Comparison of ENCODE assay signal across 1 cellular context in the genomic region with DNA sequence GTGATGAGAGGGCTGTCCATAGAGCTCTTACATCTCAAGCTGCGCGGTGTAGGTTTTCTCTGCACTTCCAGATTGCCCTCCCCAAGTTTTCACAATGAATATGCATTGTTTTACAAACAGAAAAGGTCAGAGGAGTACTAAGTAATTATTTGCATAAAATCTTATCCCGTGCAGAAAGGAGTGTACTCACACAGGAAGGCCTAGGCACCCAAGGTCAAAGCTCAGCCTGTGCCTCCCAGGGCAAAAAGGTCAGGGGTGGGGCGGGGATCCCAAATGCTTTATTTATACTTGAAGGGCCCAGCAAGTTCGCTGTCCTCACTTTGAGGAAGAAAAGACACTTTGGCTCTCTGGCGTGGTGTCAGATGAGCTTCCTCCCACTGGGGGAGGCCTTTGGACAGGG.
TF ChIP-seq lines count a peak whose summit lies in the region.

No MANE protein-coding gene starts in this region.

TF ChIP-seq in HepG2, 621 proteins besides CTCF, POLR2A, EP300 and RAD21 (continued from another document and continues in another):
- TF ChIP-seq ARID5B (CRISPR knock-in tag; IDR thresholded peaks at IDR 0.05): peak; percentile 92
- TF ChIP-seq ZNF672 (CRISPR knock-in tag; IDR thresholded peaks at IDR 0.05): no peak
- TF ChIP-seq ZFY (CRISPR knock-in tag; IDR thresholded peaks at IDR 0.05): 0 out of 2 replicates have a peak, but pooled peaks have one; percentile 40
- TF ChIP-seq BCL6 (CRISPR knock-in tag; IDR thresholded peaks at IDR 0.05): peak; percentile 84
- TF ChIP-seq CENPX (CRISPR knock-in tag; IDR thresholded peaks at IDR 0.05): no peak
- no peak for TF ChIP-seq ZNF550 (CRISPR knock-in tag; IDR thresholded peaks at IDR 0.05; ENCODE audit: borderline replicate concordance)
- TF ChIP-seq NKX3-1 (CRISPR knock-in tag; IDR thresholded peaks at IDR 0.05): no peak
- no peak for TF ChIP-seq SRSF1 (optimal IDR thresholded peaks at IDR 0.05; ENCODE audit: low read depth, low read length)
- peak; percentile 95 for TF ChIP-seq ZNF746 (CRISPR knock-in tag; IDR thresholded peaks at IDR 0.05)
- TF ChIP-seq PLRG1 (conservative IDR thresholded peaks at IDR 0.05): no peak
- TF ChIP-seq, protein P1, sequence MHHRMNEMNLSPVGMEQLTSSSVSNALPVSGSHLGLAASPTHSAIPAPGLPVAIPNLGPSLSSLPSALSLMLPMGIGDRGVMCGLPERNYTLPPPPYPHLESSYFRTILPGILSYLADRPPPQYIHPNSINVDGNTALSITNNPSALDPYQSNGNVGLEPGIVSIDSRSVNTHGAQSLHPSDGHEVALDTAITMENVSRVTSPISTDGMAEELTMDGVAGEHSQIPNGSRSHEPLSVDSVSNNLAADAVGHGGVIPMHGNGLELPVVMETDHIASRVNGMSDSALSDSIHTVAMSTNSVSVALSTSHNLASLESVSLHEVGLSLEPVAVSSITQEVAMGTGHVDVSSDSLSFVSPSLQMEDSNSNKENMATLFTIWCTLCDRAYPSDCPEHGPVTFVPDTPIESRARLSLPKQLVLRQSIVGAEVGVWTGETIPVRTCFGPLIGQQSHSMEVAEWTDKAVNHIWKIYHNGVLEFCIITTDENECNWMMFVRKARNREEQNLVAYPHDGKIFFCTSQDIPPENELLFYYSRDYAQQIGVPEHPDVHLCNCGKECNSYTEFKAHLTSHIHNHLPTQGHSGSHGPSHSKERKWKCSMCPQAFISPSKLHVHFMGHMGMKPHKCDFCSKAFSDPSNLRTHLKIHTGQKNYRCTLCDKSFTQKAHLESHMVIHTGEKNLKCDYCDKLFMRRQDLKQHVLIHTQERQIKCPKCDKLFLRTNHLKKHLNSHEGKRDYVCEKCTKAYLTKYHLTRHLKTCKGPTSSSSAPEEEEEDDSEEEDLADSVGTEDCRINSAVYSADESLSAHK (CRISPR knock-in tag; IDR thresholded peaks at IDR 0.05; ENCODE audit: borderline replicate concordance): no peak
- TF ChIP-seq ZFP41 (CRISPR knock-in tag; IDR thresholded peaks at IDR 0.05; ENCODE audit: borderline replicate concordance): no peak
- no peak for TF ChIP-seq DBP (CRISPR knock-in tag; IDR thresholded peaks at IDR 0.05; ENCODE audit: not compliant biosample characterization)
- TF ChIP-seq ISL2 (CRISPR knock-in tag; IDR thresholded peaks at IDR 0.05): peak; percentile 82
- no peak for TF ChIP-seq KDM4B (CRISPR knock-in tag; IDR thresholded peaks at IDR 0.05)
- TF ChIP-seq ZNF878 (CRISPR knock-in tag; IDR thresholded peaks at IDR 0.05): no peak
- no peak for TF ChIP-seq ZBTB37 (CRISPR knock-in tag; IDR thresholded peaks at IDR 0.05)
- 0 out of 2 replicates have a peak, but pooled peaks have one; percentile 52 for TF ChIP-seq NFIC (IDR thresholded peaks at IDR 0.05; ENCODE audit: low read length)
- peak; percentile 58; the same call in 1 of the 2 replicates for TF ChIP-seq KLF12 (CRISPR knock-in tag; IDR thresholded peaks at IDR 0.05; ENCODE audit: borderline replicate concordance)
- no peak for TF ChIP-seq ELF4 (CRISPR knock-in tag; IDR thresholded peaks at IDR 0.05; ENCODE audit: borderline replicate concordance)
- TF ChIP-seq ZNF33B (CRISPR knock-in tag; IDR thresholded peaks at IDR 0.05): no peak
- TF ChIP-seq ZFP1 (CRISPR knock-in tag; IDR thresholded peaks at IDR 0.05): no peak
- no peak for TF ChIP-seq SYNCRIP (IDR thresholded peaks at IDR 0.05; ENCODE audit: insufficient read depth, low read depth, low read length)
- no peak for TF ChIP-seq ZFX (CRISPR knock-in tag; IDR thresholded peaks at IDR 0.05; ENCODE audit: low read depth)
- TF ChIP-seq, protein P2, sequence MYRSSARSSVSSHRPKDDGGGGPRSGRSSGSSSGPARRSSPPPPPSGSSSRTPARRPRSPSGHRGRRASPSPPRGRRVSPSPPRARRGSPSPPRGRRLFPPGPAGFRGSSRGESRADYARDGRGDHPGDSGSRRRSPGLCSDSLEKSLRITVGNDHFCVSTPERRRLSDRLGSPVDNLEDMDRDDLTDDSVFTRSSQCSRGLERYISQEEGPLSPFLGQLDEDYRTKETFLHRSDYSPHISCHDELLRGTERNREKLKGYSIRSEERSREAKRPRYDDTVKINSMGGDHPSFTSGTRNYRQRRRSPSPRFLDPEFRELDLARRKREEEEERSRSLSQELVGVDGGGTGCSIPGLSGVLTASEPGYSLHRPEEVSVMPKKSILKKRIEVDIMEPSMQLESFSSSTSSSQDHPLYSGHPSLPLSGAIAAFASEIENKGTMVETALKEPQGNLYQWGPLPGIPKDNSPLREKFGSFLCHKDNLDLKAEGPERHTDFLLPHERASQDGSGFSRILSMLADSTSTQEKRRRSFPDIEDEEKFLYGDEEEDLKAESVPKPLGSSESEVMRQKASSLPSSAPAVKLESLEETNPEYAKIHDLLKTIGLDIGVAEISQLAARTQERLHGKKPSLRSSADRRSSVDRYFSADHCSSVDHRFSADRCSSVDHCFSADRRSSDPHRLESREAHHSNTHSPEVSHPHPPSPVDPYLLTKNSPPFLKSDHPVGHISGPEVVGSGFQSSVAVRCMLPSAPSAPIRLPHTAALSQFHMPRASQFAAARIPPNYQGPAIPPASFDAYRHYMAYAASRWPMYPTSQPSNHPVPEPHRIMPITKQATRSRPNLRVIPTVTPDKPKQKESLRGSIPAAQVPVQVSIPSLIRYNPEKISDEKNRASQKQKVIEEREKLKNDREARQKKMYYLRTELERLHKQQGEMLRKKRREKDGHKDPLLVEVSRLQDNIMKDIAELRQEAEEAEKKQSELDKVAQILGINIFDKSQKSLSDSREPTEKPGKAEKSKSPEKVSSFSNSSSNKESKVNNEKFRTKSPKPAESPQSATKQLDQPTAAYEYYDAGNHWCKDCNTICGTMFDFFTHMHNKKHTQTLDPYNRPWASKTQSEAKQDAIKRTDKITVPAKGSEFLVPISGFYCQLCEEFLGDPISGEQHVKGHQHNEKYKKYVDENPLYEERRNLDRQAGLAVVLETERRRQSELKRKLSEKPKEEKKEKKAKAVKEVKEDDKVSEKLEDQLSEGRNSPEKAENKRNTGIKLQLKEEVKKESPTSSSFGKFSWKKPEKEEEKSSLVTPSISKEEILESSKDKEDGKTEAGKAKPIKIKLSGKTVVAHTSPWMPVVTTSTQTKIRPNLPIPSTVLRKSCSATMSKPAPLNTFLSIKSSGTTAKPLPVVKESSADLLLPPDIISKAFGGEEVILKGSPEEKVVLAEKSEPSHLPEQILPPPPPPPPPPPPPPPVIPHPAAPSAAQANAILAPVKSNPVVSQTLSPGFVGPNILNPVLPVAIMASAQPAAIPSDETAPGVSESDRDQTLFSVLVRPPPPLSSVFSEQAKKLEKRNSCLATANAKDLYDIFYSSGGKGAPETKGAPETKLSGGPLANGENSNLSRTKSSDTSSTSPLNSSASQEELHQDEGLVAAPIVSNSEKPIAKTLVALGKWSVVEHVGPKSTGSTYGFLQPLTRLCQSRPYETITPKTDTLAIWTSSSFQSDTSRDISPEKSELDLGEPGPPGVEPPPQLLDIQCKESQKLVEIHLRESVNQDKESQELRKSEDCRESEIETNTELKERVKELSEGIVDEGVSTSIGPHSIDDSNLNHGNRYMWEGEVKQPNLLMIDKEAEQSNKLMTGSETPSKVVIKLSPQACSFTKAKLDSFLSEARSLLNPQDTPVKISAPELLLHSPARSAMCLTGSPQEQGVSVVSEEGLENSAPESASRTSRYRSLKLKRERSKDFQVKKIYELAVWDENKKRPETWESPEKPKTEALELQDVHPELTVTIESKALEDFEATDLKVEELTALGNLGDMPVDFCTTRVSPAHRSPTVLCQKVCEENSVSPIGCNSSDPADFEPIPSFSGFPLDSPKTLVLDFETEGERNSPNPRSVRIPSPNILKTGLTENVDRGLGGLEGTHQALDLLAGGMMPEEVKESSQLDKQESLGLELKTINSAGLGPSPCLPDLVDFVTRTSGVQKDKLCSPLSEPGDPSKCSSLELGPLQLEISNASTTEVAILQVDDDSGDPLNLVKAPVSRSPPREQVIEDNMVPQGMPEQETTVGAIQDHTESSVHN (CRISPR knock-in tag; IDR thresholded peaks at IDR 0.05): no peak
- no peak for TF ChIP-seq SNAI1 (CRISPR knock-in tag; IDR thresholded peaks at IDR 0.05; ENCODE audit: borderline replicate concordance)
- TF ChIP-seq TEF (CRISPR knock-in tag; IDR thresholded peaks at IDR 0.05): no peak
- peak; percentile 78; the same call in 1 of the 2 replicates for TF ChIP-seq GATAD2A (CRISPR knock-in tag; IDR thresholded peaks at IDR 0.05)
- no peak for TF ChIP-seq ZNF431 (CRISPR knock-in tag; IDR thresholded peaks at IDR 0.05; ENCODE audit: borderline replicate concordance, low read depth)
- peak; percentile 69; the same call in 1 of the 2 replicates for TF ChIP-seq SAP130 (CRISPR knock-in tag; IDR thresholded peaks at IDR 0.05; ENCODE audit: low read depth)
- TF ChIP-seq ZNF501 (CRISPR knock-in tag; IDR thresholded peaks at IDR 0.05): no peak
- TF ChIP-seq TIGD3 (CRISPR knock-in tag; IDR thresholded peaks at IDR 0.05; ENCODE audit: borderline replicate concordance): no peak
- no peak for TF ChIP-seq SMARCC2 (IDR thresholded peaks at IDR 0.05)
- no peak for TF ChIP-seq ZNF484 (CRISPR knock-in tag; IDR thresholded peaks at IDR 0.05; ENCODE audit: borderline replicate concordance, low read depth)
